ENCODE assay signal across 2 cellular contexts in the genomic region with DNA sequence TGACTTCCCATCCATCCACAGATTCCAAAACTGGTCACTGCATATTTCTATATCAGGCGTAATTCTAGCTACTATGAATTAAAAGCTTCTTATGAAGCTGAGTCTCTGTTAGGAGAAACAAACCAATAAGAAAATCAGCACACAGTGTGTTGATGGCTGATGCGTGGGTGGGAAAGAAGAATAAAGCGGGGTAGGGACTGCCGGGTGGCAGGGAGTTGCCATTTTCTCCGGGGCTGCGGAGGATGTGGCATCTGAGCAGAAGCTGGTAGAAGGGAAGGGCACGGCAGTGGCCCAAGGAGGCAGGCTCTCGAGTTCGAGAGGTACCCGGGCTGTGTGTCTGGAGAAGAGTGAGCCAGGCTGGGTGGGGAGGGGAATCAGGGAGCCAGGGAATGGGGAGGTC.
A peak's percentile ranks its signal among the peaks of the same experiment; 100 is the strongest.
TF ChIP-seq lines count a peak whose summit lies in the region.

No MANE protein-coding gene starts in this region.

TF ChIP-seq in K562, 482 proteins besides CTCF, POLR2A, EP300 and RAD21:
- no peak for TF ChIP-seq FOXJ2 (tag; IDR thresholded peaks at IDR 0.05)
- peak; percentile 63 for TF ChIP-seq EGR1 (conservative IDR thresholded peaks at IDR 0.05)
TF ChIP-seq in K562: peak in this region for 1.

TF ChIP-seq in H1, 55 proteins besides CTCF, POLR2A, EP300 and RAD21:
- TF ChIP-seq SP4 (IDR thresholded peaks at IDR 0.05; ENCODE audit: low read length) = no peak
- TF ChIP-seq, protein P1, sequence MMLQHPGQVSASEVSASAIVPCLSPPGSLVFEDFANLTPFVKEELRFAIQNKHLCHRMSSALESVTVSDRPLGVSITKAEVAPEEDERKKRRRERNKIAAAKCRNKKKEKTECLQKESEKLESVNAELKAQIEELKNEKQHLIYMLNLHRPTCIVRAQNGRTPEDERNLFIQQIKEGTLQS (IDR thresholded peaks at IDR 0.05; ENCODE audit: insufficient read depth, low read depth, low read length) = no peak
- no peak for TF ChIP-seq CBX5 (IDR thresholded peaks at IDR 0.05; ENCODE audit: low read depth, low read length)
- no peak for TF ChIP-seq CREB1 (IDR thresholded peaks at IDR 0.05)
- no peak for TF ChIP-seq GABPA (IDR thresholded peaks at IDR 0.05; ENCODE audit: borderline replicate concordance, insufficient read depth, low read length)
- no peak for TF ChIP-seq JUND (IDR thresholded peaks at IDR 0.05; ENCODE audit: low read length)
- no peak for TF ChIP-seq CHD1 (IDR thresholded peaks at IDR 0.05; ENCODE audit: low read depth, low read length)
- TF ChIP-seq ASH2L (IDR thresholded peaks at IDR 0.05; ENCODE audit: low read length) = no peak
- no peak for TF ChIP-seq KDM5A (IDR thresholded peaks at IDR 0.05; ENCODE audit: low read length)
- no peak for TF ChIP-seq POU5F1 (IDR thresholded peaks at IDR 0.05; ENCODE audit: low read depth, low read length)
- TF ChIP-seq, protein P2, sequence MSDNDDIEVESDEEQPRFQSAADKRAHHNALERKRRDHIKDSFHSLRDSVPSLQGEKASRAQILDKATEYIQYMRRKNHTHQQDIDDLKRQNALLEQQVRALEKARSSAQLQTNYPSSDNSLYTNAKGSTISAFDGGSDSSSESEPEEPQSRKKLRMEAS (IDR thresholded peaks at IDR 0.05) = no peak
- TF ChIP-seq HDAC2 (IDR thresholded peaks at IDR 0.05; ENCODE audit: borderline replicate concordance in 1 of 2, low read depth in 2 of 2, low read length in 2 of 2) = no peak
- TF ChIP-seq BRCA1 (IDR thresholded peaks at IDR 0.05; ENCODE audit: low read depth, low read length) = no peak
TF ChIP-seq in H1: peak in this region for 0.
